In the genomic region with DNA sequence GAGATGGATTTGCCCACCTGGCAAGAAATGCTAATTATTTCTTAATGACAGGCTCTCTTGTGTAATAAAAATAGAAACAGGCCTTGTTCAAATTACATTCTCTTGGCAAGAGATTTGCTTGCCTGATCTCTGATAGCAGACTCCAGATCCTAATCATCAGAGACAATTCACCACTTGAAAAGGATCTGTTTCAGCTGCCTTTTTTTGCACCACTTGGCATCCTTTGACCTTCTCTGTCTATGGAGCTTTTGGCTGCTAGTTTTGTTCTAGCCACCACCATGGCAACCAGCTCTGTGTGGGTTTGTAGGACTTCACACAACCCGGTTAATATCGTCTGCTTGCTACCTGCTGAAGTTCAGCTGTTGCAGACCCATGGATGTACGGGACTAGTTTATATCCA, we compare ENCODE assay signal across 19 cellular contexts.
DNase-seq lines count a peak whose midpoint lies in the region; ATAC-seq and TF ChIP-seq lines count a peak whose summit lies in the region.
"Had no signal": no experiment of that assay in that cellular context is flagged by ENCODE, and none has a peak within 500 bp of the region (broad histone marks: within the 10 kb centered on the region; RNA-seq: fewer than 3 reads in every experiment).

No MANE protein-coding gene starts in this region.

- DNase-seq in Ammon's horn (ENCODE audit: low spot score) (peak; percentile 34), NCI-H1436 treated with DMSO at 0.1 percent for 48 hours (lab: John Stamatoyannopoulos, UW) (peak; percentile 25), NCI-H748 treated with DMSO at 0.1 percent for 48 hours (lab: John Stamatoyannopoulos, UW) (peak; percentile 76), left ventricle myocardium inferior (no peak), T-helper 9 cell (no peak)
- DNase-seq: activated CD4-positive, alpha-beta T cell treated with anti-CD3 and anti-CD28 coated beads, Interleukin-2, amount 50 U/mL, for 48 hours; activated T-cell treated with anti-CD3 and anti-CD28 coated beads, Interleukin-2, amount 50 U/mL, for 24 hours; body of pancreas; foreskin melanocyte; left colon; mucosa of descending colon; NCI-H2227 treated with DMSO at 0.1 percent for 48 hours; right lobe of liver; stimulated activated naive CD8-positive, alpha-beta T cell treated with anti-CD3 and anti-CD28 coated beads, Interleukin-15, amount 100 ng/mL, for 72 hours; WERI-Rb-1 had no signal

- H3K27ac ChIP-seq in left ventricle myocardium inferior (replicated peaks), result peak overlapping the region; percentile 52
- H3K27ac ChIP-seq: body of pancreas, right lobe of liver, WERI-Rb-1 had no signal

- H3K36me3 ChIP-seq in left ventricle myocardium inferior, result no peaks in the 10 kb centered on the region
- H3K36me3 ChIP-seq: right lobe of liver, WERI-Rb-1 had no signal

- ATAC-seq in GM19463 (IDR thresholded peaks at IDR 0.05; ENCODE audit: unreplicated experiment), result no peak
- no peak for ATAC-seq in HG03469 (IDR thresholded peaks at IDR 0.05; ENCODE audit: unreplicated experiment)
- ATAC-seq in GM21717 (IDR thresholded peaks at IDR 0.05; ENCODE audit: unreplicated experiment), result no peak
- ATAC-seq: activated naive CD4-positive, alpha-beta T cell treated with anti-CD3 and anti-CD28 coated beads, Interleukin-2, amount 50 U/mL, for 72 hours; body of pancreas; left colon; mucosa of descending colon; right lobe of liver; stimulated activated naive CD8-positive, alpha-beta T cell treated with anti-CD3 and anti-CD28 coated beads, Interleukin-15, amount 100 ng/mL, for 72 hours had no signal

- intact Hi-C loops in left ventricle myocardium inferior (cut with micrococcal nuclease), result no loop called here

- H3K27me3 ChIP-seq in left ventricle myocardium inferior (ENCODE audit: low read depth), result no peaks in the 10 kb centered on the region
- H3K27me3 ChIP-seq: body of pancreas, right lobe of liver had no signal

- H3K9me3 ChIP-seq in left ventricle myocardium inferior (replicated peaks), result peaks cover 26% of the 10 kb centered on the region
- H3K9me3 ChIP-seq: body of pancreas, mucosa of descending colon, right lobe of liver had no signal

- TF ChIP-seq CTCF in left ventricle myocardium inferior (IDR thresholded peaks at IDR 0.05; ENCODE audit: borderline replicate concordance), result no peak

- no peak overlapping the region for H3K4me3 ChIP-seq in left ventricle myocardium inferior
- H3K4me3 ChIP-seq: body of pancreas, mucosa of descending colon, right lobe of liver had no signal

- peaks cover 7% of the 10 kb centered on the region for H3K4me1 ChIP-seq in left ventricle myocardium inferior
- H3K4me1 ChIP-seq: body of pancreas, right lobe of liver had no signal

Comparison
In these comparisons a context has a peak if more than half of its experiments do, and no peak if none do; other contexts are left out.
1. DNase-seq: peak in Ammon's horn (single experiment), NCI-H1436 treated with DMSO at 0.1 percent for 48 hours (single experiment) and NCI-H748 treated with DMSO at 0.1 percent for 48 hours (single experiment); none in left ventricle myocardium inferior (single experiment) and T-helper 9 cell (single experiment).